8 cellular contexts compared by ENCODE assay signal in genomic region chr1:32650752-32651460, GRCh38. TPM values are rescaled to one million over a fixed set of nuclear protein-coding genes. Genes with fewer than 3 reads are reported as not detected.
A peak's percentile ranks its signal among the peaks of the same experiment; 100 is the strongest.
DNase-seq lines count a peak whose midpoint lies in the region; ATAC-seq, FAIRE-seq and TF ChIP-seq lines count a peak whose summit lies in the region.

Gene RBBP4, plus strand, starts transcription at chr1:32651208. Its CDS starts 99 bp downstream, at chr1:32651307.

- peaks cover 43% of the 10 kb centered on the region for H3K4me1 ChIP-seq in psoas muscle

- H3K27ac Mint-ChIP-seq in T-helper 17 cell: peak within 1 kb of the TSS; percentile 99

- FAIRE-seq in urothelium cell line (lab: Jason Lieb, UNC): peak; percentile 91

- H3K4me1 Mint-ChIP-seq in T-helper 17 cell: peaks cover 45% of the 10 kb centered on the region

- peak; percentile 70 for TF ChIP-seq POLR2A in GM15510 (IDR thresholded peaks at IDR 0.05; ENCODE audit: borderline replicate concordance, extremely low read depth, insufficient read length)

- H3K36me3 ChIP-seq in psoas muscle (ENCODE audit: insufficient read depth in 1 of 2, low read depth in 1 of 2): peaks cover 0 to 50% of the 10 kb centered on the region in 2 donors

- ATAC-seq in HG02885 (IDR thresholded peaks at IDR 0.05; ENCODE audit: poor library complexity, unreplicated experiment) (peak; percentile 90), T-helper 17 cell (peak; percentile 86), left ventricle myocardium superior (peak; percentile 97), psoas muscle (peak; percentile 94 to 96 (median 96))

- WGBS in psoas muscle, 3 donors: 0% methylated on average over 47 to 67 of the region's 67 CpGs

- no peaks in the 10 kb centered on the region for H3K27me3 Mint-ChIP-seq in T-helper 17 cell

- H3K27ac ChIP-seq in psoas muscle: peak within 1 kb of the TSS; percentile 99

- H3K9me3 ChIP-seq in T-helper 17 cell (ENCODE audit: control insufficient read depth, low read length, poor library complexity, severe bottlenecking): no peaks in the 10 kb centered on the region
- H3K9me3 ChIP-seq in psoas muscle: no peaks in the 10 kb centered on the region

- peak; percentile 1 for TF ChIP-seq CTCF in psoas muscle (IDR thresholded peaks at IDR 0.05)

- no peaks in the 10 kb centered on the region for H3K27me3 ChIP-seq in psoas muscle (ENCODE audit: insufficient read depth in 3 of 3, low read length in 2 of 3)

- peak within 1 kb of the TSS; percentile 93 for H3K4me3 Mint-ChIP-seq in T-helper 17 cell

- DNase-seq in NCI-H1694 treated with DMSO at 0.1 percent for 48 hours (lab: John Stamatoyannopoulos, UW) (peak; percentile 89), T-helper 17 cell (peak; percentile 97 to 98 (median 98)), amygdala (lab: John Stamatoyannopoulos, UW) (peak; percentile 76 to 99 (median 94)), left ventricle myocardium superior (peak; percentile 99), psoas muscle (peak; percentile 99), urothelium cell line (ENCODE audit: low spot score) (peak; percentile 99)

- peaks cover 4% of the 10 kb centered on the region for H3K36me3 Mint-ChIP-seq in T-helper 17 cell (ENCODE audit: low read depth)

- intact Hi-C loops in left ventricle myocardium superior (cut with micrococcal nuclease) (no loop called here), psoas muscle (cut with DNase I) (loop anchor here in 1 of 2 donors (5.0 kb wide), 1 partner anchor 51 kb away; the partner anchor contains the start of gene SYNC)

- peak within 1 kb of the TSS; percentile 84 for H3K4me3 ChIP-seq in psoas muscle

RNA-seq across cellular contexts. Expression of gene RBBP4, which starts in this region (rescaled TPM):
- total RNA-seq in T-helper 17 cell (100 to 1,000 TPM; 130 to 152 TPM), left ventricle myocardium superior (98.9 TPM), psoas muscle (10 to 100 TPM; 66.3 to 87.8 (median 85.1) TPM)
- polyA plus RNA-seq in psoas muscle: 10 to 100 TPM; 29.5 to 59.7 (median 46.6) TPM

Comparison
In these comparisons a context has a peak if more than half of its experiments do, and no peak if none do; other contexts are left out.
1. Peak in every context shown above with its lines: DNase-seq, ATAC-seq, H3K4me3 ChIP-seq and H3K27ac ChIP-seq.